18 cellular contexts compared by ENCODE assay signal in the genomic region with DNA sequence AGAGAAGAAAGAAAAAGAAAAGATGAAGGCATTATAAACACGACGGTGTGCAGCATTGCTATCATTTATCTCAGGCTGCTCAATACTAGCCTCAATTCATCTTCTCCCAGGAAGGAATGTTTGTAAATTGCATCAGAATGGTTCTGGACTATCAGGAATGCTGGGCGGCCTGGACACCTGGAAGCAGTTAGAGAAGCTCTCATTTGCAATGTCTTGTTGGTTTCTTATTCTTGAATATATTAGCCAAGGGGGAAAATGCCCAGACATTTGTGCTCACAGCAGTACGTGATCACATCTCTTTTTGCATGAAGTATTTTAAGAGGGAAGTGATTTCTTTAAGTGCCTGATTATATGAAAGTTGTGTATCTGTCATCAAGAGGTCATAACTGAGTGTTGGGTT.
"Had no signal": no experiment of that assay in that cellular context is flagged by ENCODE, and none has a peak within 500 bp of the region (broad histone marks: within the 10 kb centered on the region; RNA-seq: fewer than 3 reads in every experiment).

No MANE protein-coding gene starts in this region.

- DNase-seq: activated B cell treated with CpG ODN at 0.5 μM for 24 hours; activated CD4-positive, alpha-beta T cell treated with anti-CD3 and anti-CD28 coated beads, Interleukin-2, amount 10 ng/mL, durations not matched to agents 24 days and 14 days; activated CD8-positive, alpha-beta T cell treated with anti-CD3 and anti-CD28 coated beads for 36 hours; activated naive CD4-positive, alpha-beta T cell treated with Interleukin-2 at 50 U/mL for 16 hours; activated naive CD8-positive, alpha-beta T cell treated with anti-CD3 and anti-CD28 coated beads, Interleukin-2, amount 10 ng/mL, durations not matched to agents 7 days and 5 days; activated T-cell treated with anti-CD3 and anti-CD28 coated beads, Interleukin-2, amount 50 U/mL, for 24 hours; body of pancreas; effector memory CD8-positive, alpha-beta T cell; esophagus squamous epithelium; heart right ventricle; right lobe of liver; stimulated activated CD4-positive, alpha-beta T cell treated with anti-CD3 and anti-CD28 coated beads, Interleukin-4, amount 100 ng/mL, for 24 hours; T-helper 1 cell; T-helper 9 cell had no signal

- H3K27me3 ChIP-seq: body of pancreas, esophagus squamous epithelium, heart right ventricle, neural progenitor cell, right lobe of liver had no signal

- H3K27ac ChIP-seq: body of pancreas, esophagus squamous epithelium, heart right ventricle, neural progenitor cell, right lobe of liver had no signal

- H3K27ac Mint-ChIP-seq: activated B cell treated with CpG ODN at 0.5 μM for 24 hours; activated CD4-positive, alpha-beta T cell treated with anti-CD3 and anti-CD28 coated beads, Interleukin-2, amount 10 ng/mL, durations not matched to agents 24 days and 14 days; activated CD8-positive, alpha-beta T cell treated with anti-CD3 and anti-CD28 coated beads for 36 hours; activated naive CD8-positive, alpha-beta T cell treated with anti-CD3 and anti-CD28 coated beads, Interleukin-2, amount 10 ng/mL, durations not matched to agents 7 days and 5 days; activated T-cell treated with anti-CD3 and anti-CD28 coated beads, Interleukin-2, amount 50 U/mL, for 24 hours; activated T-helper 2 cell treated with anti-CD3 and anti-CD28 coated beads, Interferon-gamma antibody, Interleukin-2, Interleukin-4, amounts not matched to agents 10 μg/mL and 5 μg/mL and 100 μg/mL, durations not matched to agents 14 hours and 24 hours and 36 hours; memory B cell; neural progenitor cell; stimulated activated effector memory CD8-positive, alpha-beta T cell treated with anti-CD3 and anti-CD28 coated beads, Interleukin-12 subunit alpha, Interleukin-12 subunit beta, amount 100 ng/mL, for 72 hours had no signal

- H3K4me3 ChIP-seq: body of pancreas, esophagus squamous epithelium, heart right ventricle, neural progenitor cell, right lobe of liver had no signal

- H3K9me3 ChIP-seq: body of pancreas, esophagus squamous epithelium, heart right ventricle, right lobe of liver had no signal

- H3K9ac ChIP-seq: neural progenitor cell had no signal

- H3K4me1 ChIP-seq: body of pancreas, esophagus squamous epithelium, neural progenitor cell, right lobe of liver had no signal

- H3K36me3 Mint-ChIP-seq: activated naive CD8-positive, alpha-beta T cell treated with anti-CD3 and anti-CD28 coated beads, Interleukin-2, amount 10 ng/mL, durations not matched to agents 7 days and 5 days; memory B cell; neural progenitor cell; stimulated activated effector memory CD8-positive, alpha-beta T cell treated with anti-CD3 and anti-CD28 coated beads, Interleukin-12 subunit alpha, Interleukin-12 subunit beta, amount 100 ng/mL, for 72 hours had no signal

- H3K9me3 Mint-ChIP-seq: activated B cell treated with CpG ODN at 0.5 μM for 24 hours; activated CD4-positive, alpha-beta T cell treated with anti-CD3 and anti-CD28 coated beads, Interleukin-2, amount 10 ng/mL, durations not matched to agents 24 days and 14 days; activated CD8-positive, alpha-beta T cell treated with anti-CD3 and anti-CD28 coated beads for 36 hours; activated naive CD8-positive, alpha-beta T cell treated with anti-CD3 and anti-CD28 coated beads, Interleukin-2, amount 10 ng/mL, durations not matched to agents 7 days and 5 days; activated T-cell treated with anti-CD3 and anti-CD28 coated beads, Interleukin-2, amount 50 U/mL, for 24 hours; activated T-helper 2 cell treated with anti-CD3 and anti-CD28 coated beads, Interferon-gamma antibody, Interleukin-2, Interleukin-4, amounts not matched to agents 10 μg/mL and 5 μg/mL and 100 μg/mL, durations not matched to agents 14 hours and 24 hours and 36 hours; effector memory CD8-positive, alpha-beta T cell had no signal

- H3K4me2 ChIP-seq: neural progenitor cell had no signal

- H3K27me3 Mint-ChIP-seq: activated B cell treated with CpG ODN at 0.5 μM for 24 hours; activated CD4-positive, alpha-beta T cell treated with anti-CD3 and anti-CD28 coated beads, Interleukin-2, amount 10 ng/mL, durations not matched to agents 24 days and 14 days had no signal

- H3K4me1 Mint-ChIP-seq: activated B cell treated with CpG ODN at 0.5 μM for 24 hours; activated CD4-positive, alpha-beta T cell treated with anti-CD3 and anti-CD28 coated beads, Interleukin-2, amount 10 ng/mL, durations not matched to agents 24 days and 14 days; activated naive CD8-positive, alpha-beta T cell treated with anti-CD3 and anti-CD28 coated beads, Interleukin-2, amount 10 ng/mL, durations not matched to agents 7 days and 5 days; memory B cell; neural progenitor cell; stimulated activated effector memory CD8-positive, alpha-beta T cell treated with anti-CD3 and anti-CD28 coated beads, Interleukin-12 subunit alpha, Interleukin-12 subunit beta, amount 100 ng/mL, for 72 hours had no signal

- H2AFZ ChIP-seq: neural progenitor cell had no signal

- ATAC-seq: activated CD8-positive, alpha-beta T cell treated with anti-CD3 and anti-CD28 coated beads for 36 hours; body of pancreas; effector memory CD8-positive, alpha-beta T cell; heart right ventricle; right lobe of liver; stimulated activated effector memory CD8-positive, alpha-beta T cell treated with anti-CD3 and anti-CD28 coated beads, Interleukin-12 subunit alpha, Interleukin-12 subunit beta, amount 100 ng/mL, for 72 hours had no signal

- H3K4me3 Mint-ChIP-seq: activated B cell treated with CpG ODN at 0.5 μM for 24 hours; activated CD4-positive, alpha-beta T cell treated with anti-CD3 and anti-CD28 coated beads, Interleukin-2, amount 10 ng/mL, durations not matched to agents 24 days and 14 days; activated CD8-positive, alpha-beta T cell treated with anti-CD3 and anti-CD28 coated beads for 36 hours; activated naive CD8-positive, alpha-beta T cell treated with anti-CD3 and anti-CD28 coated beads, Interleukin-2, amount 10 ng/mL, durations not matched to agents 7 days and 5 days; activated T-cell treated with anti-CD3 and anti-CD28 coated beads, Interleukin-2, amount 50 U/mL, for 24 hours; effector memory CD8-positive, alpha-beta T cell; memory B cell; neural progenitor cell; stimulated activated effector memory CD8-positive, alpha-beta T cell treated with anti-CD3 and anti-CD28 coated beads, Interleukin-12 subunit alpha, Interleukin-12 subunit beta, amount 100 ng/mL, for 72 hours had no signal

- H3K36me3 ChIP-seq: esophagus squamous epithelium, heart right ventricle, neural progenitor cell, right lobe of liver had no signal
